4 cellular contexts compared by ENCODE assay signal in the genomic region with DNA sequence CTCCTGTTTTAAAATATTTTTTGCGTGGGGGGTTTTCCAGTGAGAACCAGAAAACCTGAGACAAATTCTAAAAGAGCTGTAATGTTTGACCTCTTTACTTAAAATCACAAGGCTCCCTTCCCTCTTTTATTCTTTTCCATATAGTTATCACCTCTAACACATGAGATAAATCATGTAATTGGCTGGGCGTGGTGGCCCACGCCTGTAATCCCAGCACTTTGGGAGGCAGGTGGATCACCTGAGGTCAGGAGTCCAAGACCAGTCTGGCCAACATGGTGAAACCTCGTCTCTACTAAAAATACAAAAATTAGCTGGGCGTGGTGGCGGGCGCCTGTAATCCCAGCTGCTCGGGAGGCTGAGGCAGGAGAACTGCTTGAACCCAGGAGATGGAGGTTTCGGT. TPM values are rescaled to one million over a fixed set of nuclear protein-coding genes. Genes with fewer than 3 reads are reported as not detected.
"Had no signal": no experiment of that assay in that cellular context is flagged by ENCODE, and none has a peak within 500 bp of the region (broad histone marks: within the 10 kb centered on the region; RNA-seq: fewer than 3 reads in every experiment).

No MANE protein-coding gene starts in this region.

RNA-seq across cellular contexts. Expression of a gene that starts 33.8 kb away (rescaled TPM):
- total RNA-seq: activated CD4-positive, alpha-beta T cell treated with anti-CD3 and anti-CD28 coated beads, Interleukin-2, amount 10 ng/mL, durations not matched to agents 24 days and 14 days; activated T-helper 1 cell treated with anti-CD3 and anti-CD28 coated beads, Interleukin-12 subunit alpha, Interleukin-12 subunit beta, Interleukin-2, Interleukin-4 antibody, amounts not matched to agents 30 ng/mL and 10 ng/mL and 1 ng/mL, durations not matched to agents 14 hours and 24 hours and 36 hours had no signal

RNA-seq across cellular contexts. Expression of a gene that starts 36.1 kb away (rescaled TPM):
- total RNA-seq: activated CD4-positive, alpha-beta memory T cell treated with anti-CD3 and anti-CD28 coated beads for 36 hours; activated CD4-positive, alpha-beta T cell treated with anti-CD3 and anti-CD28 coated beads, Interleukin-2, amount 10 ng/mL, durations not matched to agents 24 days and 14 days; activated T-helper 1 cell treated with anti-CD3 and anti-CD28 coated beads, Interleukin-12 subunit alpha, Interleukin-12 subunit beta, Interleukin-2, Interleukin-4 antibody, amounts not matched to agents 30 ng/mL and 10 ng/mL and 1 ng/mL, durations not matched to agents 14 hours and 24 hours and 36 hours; ascending aorta had no signal
